ENCODE assay signal across 22 cellular contexts in the genomic region with DNA sequence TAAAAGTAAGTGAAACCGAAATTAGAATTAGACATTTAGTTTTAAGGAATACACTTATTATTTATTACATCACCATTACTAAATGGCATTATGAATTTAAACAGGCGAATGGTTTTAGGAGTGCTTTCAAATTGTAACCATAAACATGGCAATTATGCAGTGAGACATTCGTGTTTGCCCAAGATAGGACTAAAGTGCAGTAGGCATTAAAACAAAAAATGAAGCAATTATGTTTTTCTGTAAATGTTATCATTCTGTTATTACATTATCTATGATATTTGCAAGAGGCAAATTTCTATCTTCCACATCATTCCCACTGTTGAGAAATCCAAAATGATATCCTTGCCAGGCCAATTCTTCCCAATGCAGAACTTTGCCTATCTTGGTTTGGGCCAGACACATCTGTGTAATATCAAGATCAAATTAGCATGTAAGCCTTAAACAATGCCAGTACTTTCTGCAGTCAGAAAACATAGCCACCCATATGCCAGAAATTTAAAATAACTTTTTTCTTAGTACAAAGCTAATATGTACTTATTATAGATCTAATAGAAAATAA.
DNase-seq lines count a peak whose midpoint lies in the region; ATAC-seq and TF ChIP-seq lines count a peak whose summit lies in the region.
"Had no signal": no experiment of that assay in that cellular context is flagged by ENCODE, and none has a peak within 500 bp of the region (broad histone marks: within the 10 kb centered on the region; RNA-seq: fewer than 3 reads in every experiment).

No MANE protein-coding gene starts in this region.

- TF ChIP-seq CTCF in AG10803 (conservative IDR thresholded peaks at IDR 0.05; ENCODE audit: low read length) (no peak), fibroblast of pulmonary artery (IDR thresholded peaks at IDR 0.05; ENCODE audit: low read length, missing control alignments) (no peak), omental fat pad (IDR thresholded peaks at IDR 0.05) (no peak)

- DNase-seq in AG10803 (ENCODE audit: low read depth) (peak; percentile 64), amniotic epithelial cell (ENCODE audit: low read depth) (peak; percentile 99), fibroblast of pulmonary artery (ENCODE audit: low read depth) (peak; percentile 54), omental fat pad (ENCODE audit: low spot score) (no peak), HuH-7 (ENCODE audit: low spot score) (no peak), NCI-H1417 (lab: John Stamatoyannopoulos, UW) (no peak), glomerular visceral epithelial cell (ENCODE audit: extremely low spot score) (no peak)
- DNase-seq: Calu3; CD8-positive, alpha-beta memory T cell; DMS153; KBM-7; MM.1S; NCI-H1048; NCI-H1436 treated with DMSO at 0.1 percent for 48 hours; NCI-H1930; NCI-H510A; PC-9; RPMI8226; SHP77 had no signal

- H3K4me3 ChIP-seq in AG10803 (ENCODE audit: low read length) (no peak overlapping the region), fibroblast of pulmonary artery (replicated peaks; ENCODE audit: low read depth, low read length) (no peak overlapping the region)
- H3K4me3 ChIP-seq: BLaER1 treated with 17β-estradiol and CSF1 and Interleukin-3, amounts not matched to agents 10 nM and 100 nM; PC-9 had no signal

- ATAC-seq in omental fat pad (ENCODE audit: low FRiP score) (peak; percentile 85), HG02840 (IDR thresholded peaks at IDR 0.05; ENCODE audit: low FRiP score, unreplicated experiment) (no peak)
- ATAC-seq: HepG2 had no signal

Comparison
In these comparisons a context has a peak if more than half of its experiments do, and no peak if none do; other contexts are left out.
1. DNase-seq: peak in AG10803 (single experiment), amniotic epithelial cell (single experiment) and fibroblast of pulmonary artery (single experiment); none in omental fat pad (single experiment), HuH-7 (single experiment), NCI-H1417 (0 of 3) and glomerular visceral epithelial cell (single experiment).